Comparison of ENCODE assay signal across 6 cellular contexts in genomic region chr20:58981564-58982364, GRCh38. TPM values are rescaled to one million over a fixed set of nuclear protein-coding genes. Genes with fewer than 3 reads are reported as not detected.
A peak's percentile ranks its signal among the peaks of the same experiment; 100 is the strongest.
DNase-seq lines count a peak whose midpoint lies in the region; ATAC-seq, FAIRE-seq and TF ChIP-seq lines count a peak whose summit lies in the region.

No MANE protein-coding gene starts in this region.

- peak overlapping the region; percentile 84 for H3K27ac ChIP-seq in K562 (ENCODE audit: extremely low read depth, low read depth, low read length)

- BruUV-seq in K562 (replicated peaks; lab: Mats Ljungman, UMichigan): no TSS peak

- intact Hi-C loops in K562 (cut with micrococcal nuclease): loop anchor here (5.0 kb wide), 2 partner anchors 51 to 89 kb away; partner anchors contain the start of gene ATP5F1E

- ATAC-seq in HG03558 (IDR thresholded peaks at IDR 0.05; ENCODE audit: extremely low read depth, unreplicated experiment) (peak; percentile 12), K562 (peak; percentile 63)
- no peak for ATAC-seq in naive thymus-derived CD8-positive, alpha-beta T cell

- H3K79me2 ChIP-seq in K562 (ENCODE audit: control insufficient read depth, insufficient read depth, low read length): peaks cover 56% of the 10 kb centered on the region

- CTCF ChIA-PET in K562 (lab: Yijun Ruan, JAX; ENCODE audit: low intra/inter-chr PET ratio): interaction anchor here (0.7 kb wide), 1 partner anchor 1909 kb away, joined by 3 read pairs; no protein-coding TSS in a partner anchor

- peak overlapping the region; percentile 53 to 95 (median 92) for H3K27ac Mint-ChIP-seq in naive thymus-derived CD8-positive, alpha-beta T cell

- H3K9me3 ChIP-seq in K562 (replicated peaks; ENCODE audit: control insufficient read depth, insufficient read depth, low read depth, low read length): no peaks in the 10 kb centered on the region

- H3K4me3 Mint-ChIP-seq in naive thymus-derived CD8-positive, alpha-beta T cell: peak overlapping the region; percentile 54 to 95 (median 92)

- in situ Hi-C loops in K562 (cut with MboI): no loop called here

- peak overlapping the region; percentile 78 for H3K4me3 ChIP-seq in K562

- H3K27me3 ChIP-seq in K562 (ENCODE audit: control insufficient read depth in 2 of 2, insufficient read depth in 2 of 2, low read length in 2 of 2): no peaks in the 10 kb centered on the region

- H4K20me1 ChIP-seq in K562 (replicated peaks; ENCODE audit: control insufficient read depth, insufficient read depth, low read length): peaks cover 5% of the 10 kb centered on the region; the same call in 1 of the 2 replicates

- no peak for TF ChIP-seq POLR2A in K562 (conservative IDR thresholded peaks at IDR 0.05)

- no peak for TF ChIP-seq RAD21 in K562 (CRISPR knock-in tag; conservative IDR thresholded peaks at IDR 0.05 in 1 of 2, IDR thresholded peaks at IDR 0.05 in 1 of 2)

- peak; percentile 29 for FAIRE-seq in K562 (lab: Jason Lieb, UNC)

- peaks cover 0 to 1% (median 0%) of the 10 kb centered on the region in 5 donors for H3K27me3 Mint-ChIP-seq in naive thymus-derived CD8-positive, alpha-beta T cell

- no peaks in the 10 kb centered on the region for H3K9me1 ChIP-seq in K562 (ENCODE audit: control insufficient read depth, insufficient read depth, low read length)

- peak overlapping the region; percentile 95 to 96 for H3K9ac ChIP-seq in K562 (ENCODE audit: insufficient read depth in 1 of 2, low read depth in 2 of 2, low read length in 2 of 2)

- H3K36me3 ChIP-seq in K562 (ENCODE audit: control insufficient read depth, insufficient read depth, low read length): peaks cover 39% of the 10 kb centered on the region

- peak overlapping the region; percentile 60; the same call in 1 of the 2 replicates for H2AFZ ChIP-seq in K562 (ENCODE audit: low read depth, low read length)

- H3K4me2 ChIP-seq in K562 (ENCODE audit: insufficient read depth, low read length): peak overlapping the region; percentile 96

- DNase-seq in EL: peak; percentile 11
- peak; percentile 32 to 54 (median 39) for DNase-seq in K562 (ENCODE audit: extremely low read depth in 1 of 4, low spot score in 3 of 4)
- peak in 3 of 10 donors; percentile 20 to 35 (median 23) for DNase-seq in naive thymus-derived CD8-positive, alpha-beta T cell
- DNase-seq in NCI-H1436 (lab: John Stamatoyannopoulos, UW): no peak
- DNase-seq in NCI-H2227 (lab: John Stamatoyannopoulos, UW; ENCODE audit: unreplicated experiment): no peak

- peaks cover 0 to 6% (median 2%) of the 10 kb centered on the region in 9 donors for H3K9me3 Mint-ChIP-seq in naive thymus-derived CD8-positive, alpha-beta T cell

- no peak for TF ChIP-seq EP300 in K562 (IDR thresholded peaks at IDR 0.05; ENCODE audit: low read length)

- H3K36me3 Mint-ChIP-seq in naive thymus-derived CD8-positive, alpha-beta T cell: peaks cover 0 to 12% (median 4%) of the 10 kb centered on the region in 3 donors

- no peak for TF ChIP-seq CTCF in K562 (IDR thresholded peaks at IDR 0.05 in 2 of 3, conservative IDR thresholded peaks at IDR 0.05 in 1 of 3; ENCODE audit: insufficient read depth in 2 of 3, low read depth in 1 of 3, low read length in 3 of 3)

- peaks cover 17 to 25% of the 10 kb centered on the region in 2 experiments; a peak in 4 of 5 replicates for H3K4me1 ChIP-seq in K562 (replicated peaks in 1 of 2; ENCODE audit: control insufficient read depth in 2 of 2, insufficient read depth in 2 of 2, low read length in 2 of 2)

- POLR2A ChIA-PET in K562 (lab: Yijun Ruan, JAX): interaction anchor here (0.9 to 4.6 kb wide), 5 partner anchors 11 to 62 kb away, joined by 3 to 29 read pairs (median 5); partner anchors contain the start of gene ATP5F1E
- POLR2A ChIA-PET in naive thymus-derived CD8-positive, alpha-beta T cell (lab: Charles Lee): interaction anchor here (0.5 to 2.5 kb wide), 14 partner anchors 11 to 332 kb away, joined by 3 to 40 read pairs (median 6); partner anchors contain the start of genes ATP5F1E and PRELID3B

- peaks cover 22 to 47% (median 34%) of the 10 kb centered on the region in 4 donors for H3K4me1 Mint-ChIP-seq in naive thymus-derived CD8-positive, alpha-beta T cell

- WGBS in K562 (ENCODE audit: insufficient coverage, low coverage, missing lambda C conversion rate): 0% methylated on average over 21 of the region's 36 CpGs

RNA-seq across cellular contexts. Expression of gene NELFCD, which starts 0.7 kb away (rescaled TPM):
- 499 and 562 TPM in 2 replicates for total RNA-seq in K562 (2011; cell fraction: chromatin; rRNA removed; ENCODE audit: low replicate concordance)
- 227 and 235 TPM in 2 replicates for total RNA-seq in K562 (2011; cell fraction: nucleolus; rRNA removed)
- total RNA-seq in K562 (2011; cell fraction: nucleoplasm; rRNA removed): 274 and 301 TPM in 2 replicates
- total RNA-seq in K562 (2014; rRNA removed): 96.5 and 113 TPM in 2 replicates
- total RNA-seq in K562 (2014; rRNA removed; fragmentation: Illumina TruSeq; extraction: Trizol): 77.9 and 80.6 TPM in 2 replicates
- 84.7 and 86.6 TPM in 2 replicates for total RNA-seq in K562 (2015; rRNA removed; fragmentation: Illumina TruSeq; extraction: Trizol)
- 111 and 116 TPM in 2 replicates for total RNA-seq in K562 (2021)
- 138 and 163 TPM in 2 replicates for polyA plus RNA-seq in K562 (2011; rRNA removed)
- 115 and 130 TPM in 2 replicates for polyA plus RNA-seq in K562 (2011; cell fraction: cytosol; rRNA removed)
- polyA plus RNA-seq in K562 (2011; cell fraction: nucleus; rRNA removed): 305 and 361 TPM in 2 replicates
- 93.4 and 101 TPM in 2 replicates for polyA plus RNA-seq in K562 (2012)
- polyA plus RNA-seq in K562 (2014; fragmentation: Illumina TruSeq; extraction: Trizol): 136 and 137 TPM in 2 replicates
- 10 to 100 TPM; 11.7 to 22.2 TPM for polyA plus RNA-seq in K562 (2014; fragmentation: Nextera tagmentation; extraction: Ambion mirVana)
- 121 and 123 TPM in 2 replicates for polyA plus RNA-seq in K562 (2014; rRNA removed)
- polyA minus RNA-seq in K562 (2011; rRNA and poly(A)+ RNA removed): 159 and 203 TPM in 2 replicates
- 57.0 and 63.8 TPM in 2 replicates for polyA minus RNA-seq in K562 (2011; cell fraction: cytosol; rRNA and poly(A)+ RNA removed)
- 68.1 and 105 TPM in 2 replicates for polyA minus RNA-seq in K562 (2011; cell fraction: nucleus; rRNA and poly(A)+ RNA removed)
- 100 to 1,000 TPM in 1 of 2 experiments, 10 to 100 TPM in 1; 92.4 to 101 TPM for total RNA-seq in naive thymus-derived CD8-positive, alpha-beta T cell
- 10 to 100 TPM; 63.6 to 76.5 (median 74.0) TPM for polyA plus RNA-seq in naive thymus-derived CD8-positive, alpha-beta T cell

RNA-seq across cellular contexts. Expression of gene CTSZ, which starts 25.3 kb away (rescaled TPM):
- 52.6 and 123 TPM in 2 replicates for total RNA-seq in K562 (2011; cell fraction: chromatin; rRNA removed; ENCODE audit: low replicate concordance)
- 146 and 149 TPM in 2 replicates for total RNA-seq in K562 (2011; cell fraction: nucleolus; rRNA removed)
- total RNA-seq in K562 (2011; cell fraction: nucleoplasm; rRNA removed): 120 and 126 TPM in 2 replicates
- 73.2 and 83.8 TPM in 2 replicates for total RNA-seq in K562 (2014; rRNA removed)
- total RNA-seq in K562 (2014; rRNA removed; fragmentation: Illumina TruSeq; extraction: Trizol): 62.6 and 63.8 TPM in 2 replicates
- 82.8 and 82.9 TPM in 2 replicates for total RNA-seq in K562 (2015; rRNA removed; fragmentation: Illumina TruSeq; extraction: Trizol)
- 84.7 and 97.7 TPM in 2 replicates for total RNA-seq in K562 (2021)
- polyA plus RNA-seq in K562 (2011; rRNA removed): 83.8 and 93.1 TPM in 2 replicates
- polyA plus RNA-seq in K562 (2011; cell fraction: cytosol; rRNA removed): 81.2 and 107 TPM in 2 replicates
- polyA plus RNA-seq in K562 (2011; cell fraction: nucleus; rRNA removed): 54.7 and 64.6 TPM in 2 replicates
- 79.3 and 95.2 TPM in 2 replicates for polyA plus RNA-seq in K562 (2012)
- 123 and 143 TPM in 2 replicates for polyA plus RNA-seq in K562 (2014; fragmentation: Illumina TruSeq; extraction: Trizol)
- 1 to 10 TPM; 1.6 to 5.3 TPM for polyA plus RNA-seq in K562 (2014; fragmentation: Nextera tagmentation; extraction: Ambion mirVana)
- 96.2 and 107 TPM in 2 replicates for polyA plus RNA-seq in K562 (2014; rRNA removed)
- 59.9 and 68.2 TPM in 2 replicates for polyA minus RNA-seq in K562 (2011; rRNA and poly(A)+ RNA removed)
- polyA minus RNA-seq in K562 (2011; cell fraction: cytosol; rRNA and poly(A)+ RNA removed): 34.4 and 34.8 TPM in 2 replicates
- 24.1 and 25.5 TPM in 2 replicates for polyA minus RNA-seq in K562 (2011; cell fraction: nucleus; rRNA and poly(A)+ RNA removed)
- 10 to 100 TPM; 15.8 to 19.1 TPM for total RNA-seq in naive thymus-derived CD8-positive, alpha-beta T cell
- polyA plus RNA-seq in naive thymus-derived CD8-positive, alpha-beta T cell: 1 to 10 TPM in 2 of 3 donors, under 1 TPM in 1; 0.60 to 2.9 (median 1.0) TPM

RNA-seq across cellular contexts. Expression of gene TUBB1, which starts 37.5 kb away (rescaled TPM):
- total RNA-seq in K562 (2011; cell fraction: chromatin; rRNA removed; ENCODE audit: low replicate concordance): 1.4 and 3.2 TPM in 2 replicates
- 1.7 and 2.1 TPM in 2 replicates for total RNA-seq in K562 (2011; cell fraction: nucleolus; rRNA removed)
- 2.0 and 2.8 TPM in 2 replicates for total RNA-seq in K562 (2011; cell fraction: nucleoplasm; rRNA removed)
- 1.7 and 2.1 TPM in 2 replicates for total RNA-seq in K562 (2014; rRNA removed)
- 2.3 and 2.8 TPM in 2 replicates for total RNA-seq in K562 (2014; rRNA removed; fragmentation: Illumina TruSeq; extraction: Trizol)
- 2.0 and 2.4 TPM in 2 replicates for total RNA-seq in K562 (2015; rRNA removed; fragmentation: Illumina TruSeq; extraction: Trizol)
- 1.9 and 3.9 TPM in 2 replicates for total RNA-seq in K562 (2021)
- polyA plus RNA-seq in K562 (2011; rRNA removed): 1.1 and 3.6 TPM in 2 replicates
- 0.69 and 3.4 TPM in 2 replicates for polyA plus RNA-seq in K562 (2011; cell fraction: cytosol; rRNA removed)
- polyA plus RNA-seq in K562 (2011; cell fraction: nucleus; rRNA removed): 0.51 and 1.8 TPM in 2 replicates
- polyA plus RNA-seq in K562 (2012): 2.3 and 3.8 TPM in 2 replicates
- polyA plus RNA-seq in K562 (2014; fragmentation: Illumina TruSeq; extraction: Trizol): 3.1 and 4.1 TPM in 2 replicates
- polyA plus RNA-seq in K562 (2014; fragmentation: Nextera tagmentation; extraction: Ambion mirVana): 1 to 10 TPM; 1.5 to 1.6 TPM
- 1.9 and 3.0 TPM in 2 replicates for polyA plus RNA-seq in K562 (2014; rRNA removed)
- polyA minus RNA-seq in K562 (2011; rRNA and poly(A)+ RNA removed): 1.6 and 4.3 TPM in 2 replicates
- polyA minus RNA-seq in K562 (2011; cell fraction: cytosol; rRNA and poly(A)+ RNA removed): 0.64 and 1.7 TPM in 2 replicates
- polyA minus RNA-seq in K562 (2011; cell fraction: nucleus; rRNA and poly(A)+ RNA removed): 0.89 and 1.3 TPM in 2 replicates
- total RNA-seq in naive thymus-derived CD8-positive, alpha-beta T cell: not detected
- polyA plus RNA-seq in naive thymus-derived CD8-positive, alpha-beta T cell: under 1 TPM in 1 of 3 donors, not detected in 2; 0.05 TPM

RNA-seq across cellular contexts. Expression of gene ATP5F1E, which starts 50.4 kb away (rescaled TPM):
- total RNA-seq in K562 (2011; cell fraction: chromatin; rRNA removed; ENCODE audit: low replicate concordance): 19.6 and 60.1 TPM in 2 replicates
- total RNA-seq in K562 (2011; cell fraction: nucleolus; rRNA removed): 23.8 and 27.5 TPM in 2 replicates
- 49.5 and 88.6 TPM in 2 replicates for total RNA-seq in K562 (2011; cell fraction: nucleoplasm; rRNA removed)
- 49.4 and 64.1 TPM in 2 replicates for total RNA-seq in K562 (2014; rRNA removed)
- total RNA-seq in K562 (2014; rRNA removed; fragmentation: Illumina TruSeq; extraction: Trizol): 113 and 123 TPM in 2 replicates
- total RNA-seq in K562 (2015; rRNA removed; fragmentation: Illumina TruSeq; extraction: Trizol): 98.7 and 109 TPM in 2 replicates
- 125 and 146 TPM in 2 replicates for total RNA-seq in K562 (2021)
- polyA plus RNA-seq in K562 (2011; rRNA removed): 140 and 167 TPM in 2 replicates
- polyA plus RNA-seq in K562 (2011; cell fraction: cytosol; rRNA removed): 16.9 and 37.2 TPM in 2 replicates
- polyA plus RNA-seq in K562 (2011; cell fraction: nucleus; rRNA removed): 32.8 and 51.1 TPM in 2 replicates
- polyA plus RNA-seq in K562 (2012): 66.6 and 187 TPM in 2 replicates
- 60.3 and 67.7 TPM in 2 replicates for polyA plus RNA-seq in K562 (2014; fragmentation: Illumina TruSeq; extraction: Trizol)
- 100 to 1,000 TPM; 161 to 162 TPM for polyA plus RNA-seq in K562 (2014; fragmentation: Nextera tagmentation; extraction: Ambion mirVana)
- polyA plus RNA-seq in K562 (2014; rRNA removed): 109 and 117 TPM in 2 replicates
- polyA minus RNA-seq in K562 (2011; rRNA and poly(A)+ RNA removed): 36.3 and 47.6 TPM in 2 replicates
- polyA minus RNA-seq in K562 (2011; cell fraction: cytosol; rRNA and poly(A)+ RNA removed): 19.7 and 24.7 TPM in 2 replicates
- 53.0 and 99.3 TPM in 2 replicates for polyA minus RNA-seq in K562 (2011; cell fraction: nucleus; rRNA and poly(A)+ RNA removed)
- 10 to 100 TPM; 78.2 to 80.3 TPM for total RNA-seq in naive thymus-derived CD8-positive, alpha-beta T cell
- 100 to 1,000 TPM in 1 of 3 donors, 10 to 100 TPM in 2; 66.9 to 118 (median 91.4) TPM for polyA plus RNA-seq in naive thymus-derived CD8-positive, alpha-beta T cell

Comparison
In these comparisons a context has a peak if more than half of its experiments do, and no peak if none do; other contexts are left out.
1. DNase-seq: peak in EL (single experiment) and K562 (4 of 4); none in NCI-H1436 (single experiment) and NCI-H2227 (single experiment).
2. ATAC-seq: peak in HG03558 (single experiment) and K562 (single experiment); none in naive thymus-derived CD8-positive, alpha-beta T cell (0 of 2).